ENCODE assay signal across 8 cellular contexts in the genomic region with DNA sequence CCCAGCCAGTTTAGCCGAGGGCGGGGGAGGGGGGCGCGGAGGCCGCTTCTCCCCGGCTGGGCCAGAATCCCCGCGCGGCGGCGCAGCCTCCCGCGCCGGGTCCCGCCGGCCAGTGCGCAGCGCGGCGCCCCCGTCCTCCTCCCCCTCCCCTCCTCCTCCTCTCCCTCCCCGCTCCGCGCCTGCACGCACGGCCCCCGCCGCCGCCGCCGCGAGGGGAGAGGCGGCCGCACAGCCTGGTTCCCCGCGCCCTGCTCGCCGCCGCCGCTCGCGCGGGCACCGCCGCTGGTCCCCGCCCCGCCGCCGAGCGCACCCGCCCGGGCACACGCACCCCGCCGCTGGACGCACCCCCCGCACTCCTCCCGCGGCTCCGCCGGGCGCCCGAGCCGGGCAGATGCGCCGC. TPM values are rescaled to one million over a fixed set of nuclear protein-coding genes. Genes with fewer than 3 reads are reported as not detected.
A peak's percentile ranks its signal among the peaks of the same experiment; 100 is the strongest.
DNase-seq lines count a peak whose midpoint lies in the region; ATAC-seq and TF ChIP-seq lines count a peak whose summit lies in the region.

A gene with protein sequence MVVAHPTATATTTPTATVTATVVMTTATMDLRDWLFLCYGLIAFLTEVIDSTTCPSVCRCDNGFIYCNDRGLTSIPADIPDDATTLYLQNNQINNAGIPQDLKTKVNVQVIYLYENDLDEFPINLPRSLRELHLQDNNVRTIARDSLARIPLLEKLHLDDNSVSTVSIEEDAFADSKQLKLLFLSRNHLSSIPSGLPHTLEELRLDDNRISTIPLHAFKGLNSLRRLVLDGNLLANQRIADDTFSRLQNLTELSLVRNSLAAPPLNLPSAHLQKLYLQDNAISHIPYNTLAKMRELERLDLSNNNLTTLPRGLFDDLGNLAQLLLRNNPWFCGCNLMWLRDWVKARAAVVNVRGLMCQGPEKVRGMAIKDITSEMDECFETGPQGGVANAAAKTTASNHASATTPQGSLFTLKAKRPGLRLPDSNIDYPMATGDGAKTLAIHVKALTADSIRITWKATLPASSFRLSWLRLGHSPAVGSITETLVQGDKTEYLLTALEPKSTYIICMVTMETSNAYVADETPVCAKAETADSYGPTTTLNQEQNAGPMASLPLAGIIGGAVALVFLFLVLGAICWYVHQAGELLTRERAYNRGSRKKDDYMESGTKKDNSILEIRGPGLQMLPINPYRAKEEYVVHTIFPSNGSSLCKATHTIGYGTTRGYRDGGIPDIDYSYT (plus strand): TSS at position 351 of the 400 bp plus-strand sequence. CDS start 80,337 bp downstream, outside the sequence.

- H3K4me3 Mint-ChIP-seq in progenitor cell of endocrine pancreas (ENCODE audit: low read depth): peak within 1 kb of the TSS; percentile 65

- WGBS in esophagus squamous epithelium, 2 donors: 0% methylated on average over 13 of the region's 66 CpGs; no CpG with 5 or more reads in 1 of the 2 donors

- peak within 1 kb of the TSS in 8 of 11 experiments; percentile 42 to 69 (median 56); a peak in 17 of 22 replicates for H3K27ac ChIP-seq in BLaER1 treated with 17β-estradiol and CSF1 and Interleukin-3, amounts not matched to agents 10 nM and 100 nM
- peak within 1 kb of the TSS in 1 of 4 donors; percentile 14 for H3K27ac ChIP-seq in esophagus squamous epithelium

- no peak for TF ChIP-seq POLR2A in esophagus squamous epithelium (IDR thresholded peaks at IDR 0.05)

- intact Hi-C loops in esophagus squamous epithelium (cut with DNase I): no loop called here

- no peak for ATAC-seq in HG03469 (IDR thresholded peaks at IDR 0.05; ENCODE audit: unreplicated experiment)
- ATAC-seq in HG03039 (IDR thresholded peaks at IDR 0.05; ENCODE audit: unreplicated experiment): no peak
- no peak for ATAC-seq in HG03108 (IDR thresholded peaks at IDR 0.05; ENCODE audit: unreplicated experiment)

- H4K20me1 ChIP-seq in BLaER1 treated with 17β-estradiol and CSF1 and Interleukin-3, amounts not matched to agents 10 nM and 100 nM: peaks cover 27 to 90% (median 69%) of the 10 kb centered on the region in 11 experiments; a peak in 20 of 22 replicates

- H3K4me3 ChIP-seq in BLaER1 treated with 17β-estradiol and CSF1 and Interleukin-3, amounts not matched to agents 10 nM and 100 nM: peak within 1 kb of the TSS; percentile 53 to 75 (median 69)
- peak within 1 kb of the TSS; percentile 29 to 66 (median 41) for H3K4me3 ChIP-seq in esophagus squamous epithelium

- H3K4me1 Mint-ChIP-seq in progenitor cell of endocrine pancreas (ENCODE audit: low read depth): peaks cover 3% of the 10 kb centered on the region

- no peaks in the 10 kb centered on the region for H3K36me3 Mint-ChIP-seq in progenitor cell of endocrine pancreas (ENCODE audit: insufficient read depth)

- no peak within 1 kb of the TSS for H3K27ac Mint-ChIP-seq in progenitor cell of endocrine pancreas

- TF ChIP-seq CTCF in esophagus squamous epithelium (IDR thresholded peaks at IDR 0.05) (no peak), progenitor cell of endocrine pancreas (IDR thresholded peaks at IDR 0.05; ENCODE audit: unreplicated experiment) (no peak)

- no peaks in the 10 kb centered on the region for H3K9me3 ChIP-seq in BLaER1 treated with 17β-estradiol and CSF1 and Interleukin-3, amounts not matched to agents 10 nM and 100 nM (replicated peaks in 1 of 11)
- no peaks in the 10 kb centered on the region for H3K9me3 ChIP-seq in esophagus squamous epithelium

- no peaks in the 10 kb centered on the region for H3K36me3 ChIP-seq in BLaER1 treated with 17β-estradiol and CSF1 and Interleukin-3, amounts not matched to agents 10 nM and 100 nM
- no peaks in the 10 kb centered on the region for H3K36me3 ChIP-seq in esophagus squamous epithelium

- peak within 1 kb of the TSS; percentile 82 to 100 (median 99) for H3K4me2 ChIP-seq in BLaER1 treated with 17β-estradiol and CSF1 and Interleukin-3, amounts not matched to agents 10 nM and 100 nM

- DNase-seq in NCI-H69 (lab: John Stamatoyannopoulos, UW): peak; percentile 72
- DNase-seq in esophagus squamous epithelium (lab: John Stamatoyannopoulos, UW): no peak
- DNase-seq in progenitor cell of endocrine pancreas (ENCODE audit: low spot score, unreplicated experiment): no peak
- no peak for DNase-seq in MV-4-11 (lab: John Stamatoyannopoulos, UW)

- peaks cover 64% of the 10 kb centered on the region for H3K27me3 Mint-ChIP-seq in progenitor cell of endocrine pancreas

- H3K9ac ChIP-seq in BLaER1 treated with 17β-estradiol and CSF1 and Interleukin-3, amounts not matched to agents 10 nM and 100 nM: peak within 1 kb of the TSS; percentile 60 to 84 (median 75)

- H3K27me3 ChIP-seq in BLaER1 treated with 17β-estradiol and CSF1 and Interleukin-3, amounts not matched to agents 10 nM and 100 nM: peaks cover 11 to 56% (median 16%) of the 10 kb centered on the region in 11 experiments; a peak in 20 of 22 replicates
- H3K27me3 ChIP-seq in esophagus squamous epithelium: peaks cover 9 to 68% (median 11%) of the 10 kb centered on the region in 4 donors

- H3K9me3 Mint-ChIP-seq in progenitor cell of endocrine pancreas (ENCODE audit: low read depth): no peaks in the 10 kb centered on the region

- peaks cover 16 to 82% (median 64%) of the 10 kb centered on the region in 10 experiments for H3K4me1 ChIP-seq in BLaER1 treated with 17β-estradiol and CSF1 and Interleukin-3, amounts not matched to agents 10 nM and 100 nM
- H3K4me1 ChIP-seq in esophagus squamous epithelium: peaks cover 15 to 24% (median 15%) of the 10 kb centered on the region in 3 donors

RNA-seq across cellular contexts. Expression of the gene that starts here (rescaled TPM):
- total RNA-seq in esophagus squamous epithelium (under 1 TPM in 3 of 4 donors, not detected in 1; 0.06 to 0.19 (median 0.08) TPM), progenitor cell of endocrine pancreas (0.17 and 0.24 TPM in 2 replicates)
